In genomic region chr1:25875856-25876692, GRCh38 we compare ENCODE assay signal across 9 cellular contexts. TPM values are rescaled to one million over a fixed set of nuclear protein-coding genes. Genes with fewer than 3 reads are reported as not detected.
DNase-seq lines count a peak whose midpoint lies in the region; ATAC-seq, FAIRE-seq and TF ChIP-seq lines count a peak whose summit lies in the region.
"Had no signal": no experiment of that assay in that cellular context is flagged by ENCODE, and none has a peak within 500 bp of the region (broad histone marks: within the 10 kb centered on the region; RNA-seq: fewer than 3 reads in every experiment).

No MANE protein-coding gene starts in this region.

- H3K27ac ChIP-seq in A549 (peak overlapping the region; percentile 89 to 98), small intestine (ENCODE audit: low read depth in 1 of 2, low read length in 1 of 2) (peak overlapping the region; percentile 65 to 72)

- peaks cover 33% of the 10 kb centered on the region for H3K4me1 ChIP-seq in A549
- peaks cover 11 to 14% of the 10 kb centered on the region in 2 donors for H3K4me1 ChIP-seq in small intestine (ENCODE audit: control insufficient read depth in 2 of 2, insufficient read depth in 1 of 2, low read depth in 1 of 2, low read length in 1 of 2)

- no peak for TF ChIP-seq RAD21 in A549 (conservative IDR thresholded peaks at IDR 0.05 in 1 of 2, IDR thresholded peaks at IDR 0.05 in 1 of 2)

- ATAC-seq in A549 (no peak), GM21576 (IDR thresholded peaks at IDR 0.05; ENCODE audit: unreplicated experiment) (peak; percentile 13), GM18519 (IDR thresholded peaks at IDR 0.05; ENCODE audit: low FRiP score, unreplicated experiment) (no peak)

- WGBS in A549 (ENCODE audit: missing lambda C conversion rate) = 95% methylated on average over 17 of the region's 32 CpGs
- WGBS in small intestine, 3 donors = 28 to 35% (median 34%) methylated on average over 25 to 32 of the region's 32 CpGs

- DNase-seq in A549 (ENCODE audit: low read depth in 1 of 2, low spot score in 1 of 2) (no peak), small intestine (peak; percentile 46), T1000 (lab: John Stamatoyannopoulos, UW) (no peak), NCI-H526 treated with DMSO at 0.1 percent for 48 hours (lab: John Stamatoyannopoulos, UW) (no peak)
- DNase-seq in activated gamma-delta T cell treated with anti-CD3 and anti-CD28 coated beads, Interleukin-2, amount 50 U/mL, for 16 hours (ENCODE audit: low read depth) = peak; percentile 9

- TF ChIP-seq CTCF in A549 (IDR thresholded peaks at IDR 0.05) = no peak

- TF ChIP-seq EP300 in A549 (IDR thresholded peaks at IDR 0.05) = no peak

- POLR2A ChIA-PET in A549 (lab: Yijun Ruan, JAX) = interaction anchor here (1.3 kb wide), 1 partner anchor 16 kb away, joined by 6 read pairs; no protein-coding TSS in a partner anchor

- no peak for TF ChIP-seq POLR2A in A549 (IDR thresholded peaks at IDR 0.05; ENCODE audit: low read length)

- H3K9me3 ChIP-seq in A549 (no peaks in the 10 kb centered on the region), small intestine (ENCODE audit: control insufficient read depth, low read depth) (no peaks in the 10 kb centered on the region)

- H3K4me3 ChIP-seq in A549 (peak overlapping the region; percentile 58), iPS-11a (ENCODE audit: low read depth, low read length) (peak overlapping the region; percentile 29), small intestine (ENCODE audit: low read depth in 1 of 2, low read length in 2 of 2) (peak overlapping the region; percentile 32 to 72)

- H3K4me2 ChIP-seq in A549 = peak overlapping the region; percentile 98

- FAIRE-seq in A549 (lab: Jason Lieb, UNC) = no peak
- FAIRE-seq in small intestine (lab: Jason Lieb, UNC) = no peak
- FAIRE-seq: colon had no signal

- H3K27me3 ChIP-seq in small intestine (ENCODE audit: control insufficient read depth in 2 of 2, insufficient read depth in 2 of 2, low read length in 2 of 2) = no peaks in the 10 kb centered on the region

- H3K36me3 ChIP-seq in small intestine (ENCODE audit: control insufficient read depth in 2 of 2, insufficient read depth in 2 of 2, low read length in 2 of 2) = no peaks in the 10 kb centered on the region

- CTCF ChIA-PET in A549 (lab: Yijun Ruan, JAX) = interaction anchor here (1.1 to 2.1 kb wide), 6 partner anchors 12 to 774 kb away, joined by 3 to 6 read pairs (median 4); no protein-coding TSS in a partner anchor

TF ChIP-seq in A549, 52 proteins besides CTCF, POLR2A, EP300 and RAD21:
- no peak for TF ChIP-seq JUN (IDR thresholded peaks at IDR 0.05)
- no peak for TF ChIP-seq MAZ (IDR thresholded peaks at IDR 0.05; ENCODE audit: borderline replicate concordance, low read depth, low read length)
- no peak for TF ChIP-seq SMC3 (IDR thresholded peaks at IDR 0.05)
- TF ChIP-seq HOXB5 (CRISPR knock-in tag; IDR thresholded peaks at IDR 0.05) = no peak
- no peak for TF ChIP-seq CBX2 (IDR thresholded peaks at IDR 0.05; ENCODE audit: borderline replicate concordance, low read depth)
TF ChIP-seq in A549: peak in this region for 0.

RNA-seq across cellular contexts. Expression of gene PAQR7, which starts 0.6 kb away (rescaled TPM):
- polyA plus RNA-seq in A549 (2011; rRNA removed) (2.3 and 3.4 TPM in 2 replicates), A549 (2017; fragmentation: RNase III; extraction: RNeasy Plus Mini Kit Qiagen cat#74134 plus additional on column Dnase treatment) (5.9 to 6.4 TPM (median 6.0 TPM) in 3 replicates), small intestine (10 to 100 TPM; 10.2 to 53.9 (median 23.5) TPM)
- polyA plus RNA-seq in A549 (2012; cell fraction: cytosol; rRNA removed) = 2.6 and 4.0 TPM in 2 replicates
- 6.9 and 7.4 TPM in 2 replicates for polyA plus RNA-seq in A549 (2012; cell fraction: nucleus; rRNA removed)
- 8.5 and 10.1 TPM in 2 replicates for polyA minus RNA-seq in A549 (2011; rRNA and poly(A)+ RNA removed)

RNA-seq across cellular contexts. Expression of gene AUNIP, which starts 16.8 kb away (rescaled TPM):
- 6.6 and 8.4 TPM in 2 replicates for polyA plus RNA-seq in A549 (2011; rRNA removed)
- 4.5 and 5.2 TPM in 2 replicates for polyA plus RNA-seq in A549 (2012; cell fraction: cytosol; rRNA removed)
- 2.0 and 2.9 TPM in 2 replicates for polyA plus RNA-seq in A549 (2012; cell fraction: nucleus; rRNA removed)
- 5.6 to 7.3 TPM (median 6.5 TPM) in 3 replicates for polyA plus RNA-seq in A549 (2017; fragmentation: RNase III; extraction: RNeasy Plus Mini Kit Qiagen cat#74134 plus additional on column Dnase treatment)
- polyA minus RNA-seq in A549 (2011; rRNA and poly(A)+ RNA removed) = 5.2 and 6.7 TPM in 2 replicates
- polyA plus RNA-seq in small intestine = 1 to 10 TPM in 1 of 3 donors, under 1 TPM in 1, not detected in 1; 0.67 to 3.2 TPM

RNA-seq across cellular contexts. Expression of gene STMN1, which starts 30.1 kb away (rescaled TPM):
- polyA plus RNA-seq in A549 (2011; rRNA removed) = 75.3 and 82.4 TPM in 2 replicates
- polyA plus RNA-seq in A549 (2012; cell fraction: cytosol; rRNA removed) = 48.1 and 55.7 TPM in 2 replicates
- 18.1 and 32.8 TPM in 2 replicates for polyA plus RNA-seq in A549 (2012; cell fraction: nucleus; rRNA removed)
- 145 to 177 TPM (median 147 TPM) in 3 replicates for polyA plus RNA-seq in A549 (2017; fragmentation: RNase III; extraction: RNeasy Plus Mini Kit Qiagen cat#74134 plus additional on column Dnase treatment)
- 10.2 and 10.9 TPM in 2 replicates for polyA minus RNA-seq in A549 (2011; rRNA and poly(A)+ RNA removed)
- 100 to 1,000 TPM in 1 of 3 donors, 10 to 100 TPM in 2; 30.9 to 248 (median 37.3) TPM for polyA plus RNA-seq in small intestine

RNA-seq across cellular contexts. Expression of gene MTFR1L, which starts 56.3 kb away (rescaled TPM):
- polyA plus RNA-seq in A549 (2011; rRNA removed) (26.1 and 33.0 TPM in 2 replicates), A549 (2017; fragmentation: RNase III; extraction: RNeasy Plus Mini Kit Qiagen cat#74134 plus additional on column Dnase treatment) (24.7 to 26.1 TPM (median 25.9 TPM) in 3 replicates), small intestine (100 to 1,000 TPM in 1 of 3 donors, 10 to 100 TPM in 2; 37.7 to 181 (median 96.2) TPM)
- polyA plus RNA-seq in A549 (2012; cell fraction: cytosol; rRNA removed) = 27.5 and 30.1 TPM in 2 replicates
- 24.6 and 27.8 TPM in 2 replicates for polyA plus RNA-seq in A549 (2012; cell fraction: nucleus; rRNA removed)
- polyA minus RNA-seq in A549 (2011; rRNA and poly(A)+ RNA removed) = 25.7 and 29.3 TPM in 2 replicates

Comparison
In these comparisons a context has a peak if more than half of its experiments do, and no peak if none do; other contexts are left out.
1. DNase-seq: peak in activated gamma-delta T cell treated with anti-CD3 and anti-CD28 coated beads, Interleukin-2, amount 50 U/mL, for 16 hours (single experiment) and small intestine (single experiment); none in A549 (0 of 2), T1000 (single experiment) and NCI-H526 treated with DMSO at 0.1 percent for 48 hours (single experiment).
2. Peak in every context shown above with its lines, with median percentiles within 50 percentile points of each other: H3K4me3 ChIP-seq.